ENCODE assay signal across 32 cellular contexts in genomic region chr16:78696797-78697196, GRCh38.
A peak's percentile ranks its signal among the peaks of the same experiment; 100 is the strongest.
DNase-seq lines count a peak whose midpoint lies in the region; ATAC-seq, FAIRE-seq and TF ChIP-seq lines count a peak whose summit lies in the region.
"Had no signal": no experiment of that assay in that cellular context is flagged by ENCODE, and none has a peak within 500 bp of the region (broad histone marks: within the 10 kb centered on the region; RNA-seq: fewer than 3 reads in every experiment).

No MANE protein-coding gene starts in this region.

- H3K4me2 ChIP-seq in SK-N-SH (no peak overlapping the region), K562 (ENCODE audit: insufficient read depth, low read length) (no peak overlapping the region)
- H3K4me2 ChIP-seq: A549; BLaER1; BLaER1 treated with 17β-estradiol and CSF1 and Interleukin-3, amounts not matched to agents 10 nM and 100 nM had no signal

- TF ChIP-seq POLR2A in K562 (conservative IDR thresholded peaks at IDR 0.05), result no peak

- ATAC-seq in SK-N-SH treated with all-trans-retinoic acid at 6 μM for 48 hours, result no peak
- ATAC-seq in K562, result no peak
- ATAC-seq: A549; CD8-positive, alpha-beta T cell had no signal

- no peaks in the 10 kb centered on the region for H3K9me3 ChIP-seq in SK-N-SH
- no peaks in the 10 kb centered on the region for H3K9me3 ChIP-seq in HEK293 (ENCODE audit: control insufficient read depth, insufficient read depth, low read depth, low read length)
- H3K9me3 ChIP-seq in K562 (replicated peaks; ENCODE audit: control insufficient read depth, insufficient read depth, low read depth, low read length), result no peaks in the 10 kb centered on the region
- H3K9me3 ChIP-seq: BE2C, BLaER1, Caco-2 had no signal

- H3K36me3 ChIP-seq in SK-N-SH (replicated peaks in 1 of 2; ENCODE audit: control insufficient read depth in 1 of 2, insufficient read depth in 2 of 2, low read length in 1 of 2) (no peaks in the 10 kb centered on the region), HEK293 (ENCODE audit: control insufficient read depth in 2 of 2, insufficient read depth in 1 of 2, low read length in 2 of 2) (no peaks in the 10 kb centered on the region), K562 (ENCODE audit: control insufficient read depth, insufficient read depth, low read length) (no peaks in the 10 kb centered on the region)
- H3K36me3 ChIP-seq: BE2C; BLaER1; BLaER1 treated with 17β-estradiol and CSF1 and Interleukin-3, amounts not matched to agents 10 nM and 100 nM had no signal

- H4K20me1 ChIP-seq in SK-N-SH (ENCODE audit: insufficient read depth) (no peaks in the 10 kb centered on the region), K562 (replicated peaks; ENCODE audit: control insufficient read depth, insufficient read depth, low read length) (no peaks in the 10 kb centered on the region; the same call in 1 of the 2 replicates)
- H4K20me1 ChIP-seq: BLaER1; BLaER1 treated with 17β-estradiol and CSF1 and Interleukin-3, amounts not matched to agents 10 nM and 100 nM had no signal

- H3K9me1 ChIP-seq in K562 (ENCODE audit: control insufficient read depth, insufficient read depth, low read length), result no peaks in the 10 kb centered on the region

- no peaks in the 10 kb centered on the region for H3K27me3 ChIP-seq in SK-N-SH (ENCODE audit: insufficient read depth)
- no peaks in the 10 kb centered on the region; a peak in 1 of 5 replicates for H3K27me3 ChIP-seq in K562 (ENCODE audit: control insufficient read depth in 2 of 2, insufficient read depth in 2 of 2, low read length in 2 of 2)
- H3K27me3 ChIP-seq: BE2C; BLaER1; BLaER1 treated with 17β-estradiol and CSF1 and Interleukin-3, amounts not matched to agents 10 nM and 100 nM had no signal

- FAIRE-seq in K562 (lab: Jason Lieb, UNC), result no peak
- FAIRE-seq: A204.1, A549, D721Med had no signal

- no peaks in the 10 kb centered on the region for H3K9me2 ChIP-seq in SK-N-SH

- POLR2A ChIA-PET in SK-N-SH (lab: Yijun Ruan, JAX) (no interaction called here), HEK293 (lab: Yijun Ruan, JAX) (no interaction called here), K562 (lab: Yijun Ruan, JAX) (no interaction called here)

- H3K4me1 ChIP-seq in SK-N-SH (ENCODE audit: control insufficient read depth in 1 of 2, insufficient read depth in 2 of 2, low read depth in 1 of 2, low read length in 1 of 2) (no peaks in the 10 kb centered on the region), HEK293 (ENCODE audit: control insufficient read depth, insufficient read depth, low read length) (no peaks in the 10 kb centered on the region), K562 (replicated peaks in 1 of 2; ENCODE audit: control insufficient read depth in 2 of 2, insufficient read depth in 2 of 2, low read length in 2 of 2) (no peaks in the 10 kb centered on the region)
- H3K4me1 ChIP-seq: A549; BE2C; BLaER1; BLaER1 treated with 17β-estradiol and CSF1 and Interleukin-3, amounts not matched to agents 10 nM and 100 nM; Caco-2 had no signal

- TF ChIP-seq EP300 in SK-N-SH (IDR thresholded peaks at IDR 0.05; ENCODE audit: borderline replicate concordance in 1 of 2, low read depth in 1 of 2, low read length in 1 of 2) (no peak), K562 (IDR thresholded peaks at IDR 0.05; ENCODE audit: low read length) (no peak)

- DNase-seq in SK-N-SH (no peak), K562 (ENCODE audit: extremely low read depth in 1 of 4, low spot score in 3 of 4) (no peak), AML-193 (lab: John Stamatoyannopoulos, UW) (no peak)
- no peak for DNase-seq in stimulated activated CD8-positive, alpha-beta memory T cell treated with anti-CD3 and anti-CD28 coated beads, Interleukin-4, amount 100 ng/mL, for 48 hours
- DNase-seq: 8988T; ACHN; BE2C; C1 segment of cervical spinal cord; Caco-2; Calu3; CD4-positive, alpha-beta memory T cell; CD4-positive, alpha-beta T cell; CD4-positive, CD25-positive, alpha-beta regulatory T cell; CD8-positive, alpha-beta memory T cell; CD8-positive, alpha-beta T cell; COR-L47; DMS 273 treated with DMSO at 0.1 percent for 48 hours; DMS153; DMS53; DMS79; DMS79 treated with DMSO at 0.1 percent for 48 hours; DND-41; EL had no signal

- no peak overlapping the region for H3K4me3 ChIP-seq in SK-N-SH (ENCODE audit: low read depth in 2 of 2, low read length in 1 of 2)
- no peak overlapping the region for H3K4me3 ChIP-seq in HEK293 (ENCODE audit: low read depth, low read length)
- H3K4me3 ChIP-seq in K562, result no peak overlapping the region
- H3K4me3 ChIP-seq: A549; BLaER1; BLaER1 treated with 17β-estradiol and CSF1 and Interleukin-3, amounts not matched to agents 10 nM and 100 nM had no signal

- H3K27ac ChIP-seq in SK-N-SH (ENCODE audit: low read depth in 2 of 2, low read length in 1 of 2), result no peak overlapping the region
- no peak overlapping the region for H3K27ac ChIP-seq in HEK293 (ENCODE audit: extremely low read depth, low read depth, low read length)
- H3K27ac ChIP-seq in K562 (ENCODE audit: extremely low read depth, low read depth, low read length), result no peak overlapping the region
- H3K27ac ChIP-seq: 22Rv1; A549; BLaER1; BLaER1 treated with 17β-estradiol and CSF1 and Interleukin-3, amounts not matched to agents 10 nM and 100 nM; C4-2B had no signal

- H3F3A ChIP-seq in SK-N-SH (replicated peaks; ENCODE audit: insufficient read depth), result no peaks in the 10 kb centered on the region

- BruUV-seq in K562 (replicated peaks; lab: Mats Ljungman, UMichigan), result no TSS peak

- 76% methylated on average over 2 of the region's 2 CpGs for WGBS in SK-N-SH (ENCODE audit: low lambda C conversion rate)
- 0% methylated on average over 2 of the region's 2 CpGs for WGBS in K562 (ENCODE audit: insufficient coverage, low coverage, missing lambda C conversion rate)

- in situ Hi-C loops in K562 (cut with MboI), result no loop called here

- no peak overlapping the region for H2AFZ ChIP-seq in SK-N-SH (ENCODE audit: low read depth)
- H2AFZ ChIP-seq in K562 (ENCODE audit: low read depth, low read length), result no peak overlapping the region

- CTCF ChIA-PET in SK-N-SH (lab: Yijun Ruan, JAX) (no interaction called here), HEK293 (lab: Yijun Ruan, JAX) (interaction anchor here (0.7 kb wide), 1 partner anchor 258 kb away, joined by 3 read pairs; no protein-coding TSS in a partner anchor), K562 (lab: Yijun Ruan, JAX; ENCODE audit: low intra/inter-chr PET ratio) (no interaction called here)

- TF ChIP-seq RAD21 in SK-N-SH (IDR thresholded peaks at IDR 0.05; ENCODE audit: low read length) (no peak), K562 (CRISPR knock-in tag; conservative IDR thresholded peaks at IDR 0.05 in 1 of 2, IDR thresholded peaks at IDR 0.05 in 1 of 2) (no peak)

- no peaks in the 10 kb centered on the region for H3K79me2 ChIP-seq in SK-N-SH (ENCODE audit: insufficient read depth)
- no peaks in the 10 kb centered on the region for H3K79me2 ChIP-seq in K562 (ENCODE audit: control insufficient read depth, insufficient read depth, low read length)

- H3K9ac ChIP-seq in SK-N-SH (no peak overlapping the region), K562 (ENCODE audit: insufficient read depth in 1 of 2, low read depth in 2 of 2, low read length in 2 of 2) (no peak overlapping the region)
- H3K9ac ChIP-seq: BLaER1; BLaER1 treated with 17β-estradiol and CSF1 and Interleukin-3, amounts not matched to agents 10 nM and 100 nM had no signal

- TF ChIP-seq CTCF in SK-N-SH (IDR thresholded peaks at IDR 0.05) (no peak), HEK293 (tag by site-specific recombination; IDR thresholded peaks at IDR 0.05) (no peak), K562 (IDR thresholded peaks at IDR 0.05 in 2 of 3, conservative IDR thresholded peaks at IDR 0.05 in 1 of 3; ENCODE audit: insufficient read depth in 2 of 3, low read depth in 1 of 3, low read length in 3 of 3) (no peak)

- intact Hi-C loops in K562 (cut with micrococcal nuclease), result no loop called here

TF ChIP-seq in SK-N-SH treated with all-trans-retinoic acid at 6 μM for 48 hours, 23 proteins besides CTCF, POLR2A, EP300 and RAD21:
- no peak for TF ChIP-seq ZNF565 (CRISPR knock-in tag; conservative IDR thresholded peaks at IDR 0.05; ENCODE audit: low read depth)
- TF ChIP-seq ZNF8 (CRISPR knock-in tag; IDR thresholded peaks at IDR 0.05), result peak; percentile 60

TF ChIP-seq in SK-N-SH, 30 proteins besides CTCF, POLR2A, EP300 and RAD21 (continues in another document):
- no peak for TF ChIP-seq RCOR1 (IDR thresholded peaks at IDR 0.05; ENCODE audit: low read length)

TF ChIP-seq in HEK293, 187 proteins besides CTCF, POLR2A, EP300 and RAD21:
- no peak for TF ChIP-seq ZNF311 (tag by site-specific recombination; IDR thresholded peaks at IDR 0.05; ENCODE audit: borderline replicate concordance)
- TF ChIP-seq ZNF580 (tag by site-specific recombination; IDR thresholded peaks at IDR 0.05), result 0 out of 2 replicates have a peak, but pooled peaks have one; percentile 35
- TF ChIP-seq ZNF146 (tag by site-specific recombination; IDR thresholded peaks at IDR 0.05), result peak; percentile 80
TF ChIP-seq in HEK293: peak in this region for 2.

TF ChIP-seq in K562, 482 proteins besides CTCF, POLR2A, EP300 and RAD21 (continues in another document):
- TF ChIP-seq STAG1 (CRISPR knock-in tag; IDR thresholded peaks at IDR 0.05; ENCODE audit: borderline replicate concordance), result no peak
- no peak for TF ChIP-seq ESRRB (CRISPR knock-in tag; IDR thresholded peaks at IDR 0.05; ENCODE audit: borderline replicate concordance)
- peak; percentile 63 for TF ChIP-seq ZNF146 (CRISPR knock-in tag; IDR thresholded peaks at IDR 0.05; ENCODE audit: unreplicated experiment)
- no peak for TF ChIP-seq TGIF2 (CRISPR knock-in tag; IDR thresholded peaks at IDR 0.05)
- TF ChIP-seq HSF4 (CRISPR knock-in tag; IDR thresholded peaks at IDR 0.05; ENCODE audit: borderline replicate concordance), result no peak
- no peak for TF ChIP-seq CCAR2 (IDR thresholded peaks at IDR 0.05; ENCODE audit: low read depth, low read length)
- TF ChIP-seq CAMTA2 (CRISPR knock-in tag; conservative IDR thresholded peaks at IDR 0.05), result no peak
- TF ChIP-seq RBM25 (IDR thresholded peaks at IDR 0.05; ENCODE audit: low read depth, low read length, severe bottlenecking), result peak; percentile 8
- TF ChIP-seq RBM15 (IDR thresholded peaks at IDR 0.05; ENCODE audit: insufficient read depth, low read length), result no peak
